2 cellular contexts compared by ENCODE assay signal in the genomic region with DNA sequence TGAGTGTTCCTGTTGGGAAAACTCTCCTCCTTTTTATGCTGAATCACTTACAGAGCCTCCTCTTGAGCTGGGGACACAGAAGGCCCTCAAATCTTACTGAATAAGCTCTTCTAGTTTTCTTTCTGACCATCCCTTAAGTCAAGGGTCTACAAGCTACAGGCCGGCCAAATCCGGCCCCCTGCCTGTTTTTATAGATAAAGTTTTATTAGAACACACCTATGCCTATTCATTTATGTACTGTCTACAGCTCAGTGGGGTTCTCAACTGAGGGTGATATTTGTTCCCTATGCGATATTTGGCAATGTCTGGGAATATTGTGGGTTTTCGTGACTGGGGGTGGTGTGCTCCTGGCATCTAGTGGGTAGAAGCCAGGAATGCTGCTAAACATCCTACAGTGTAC.
TF ChIP-seq lines count a peak whose summit lies in the region.

No MANE protein-coding gene starts in this region.

TF ChIP-seq in GM23338, 12 proteins besides CTCF, POLR2A, EP300 and RAD21 (continued from another document):
- TF ChIP-seq JUNB (IDR thresholded peaks at IDR 0.05; ENCODE audit: unreplicated experiment) (no peak), EZH2 (IDR thresholded peaks at IDR 0.05; ENCODE audit: low read depth, unreplicated experiment) (no peak), POLR2AphosphoS5 (IDR thresholded peaks at IDR 0.05; ENCODE audit: low read depth) (no peak), EZH2phosphoT487 (IDR thresholded peaks at IDR 0.05; ENCODE audit: unreplicated experiment) (no peak), CREB1 (CRISPR knock-in tag; IDR thresholded peaks at IDR 0.05; ENCODE audit: low read depth) (no peak), STAT1 (IDR thresholded peaks at IDR 0.05; ENCODE audit: unreplicated experiment) (no peak), ETS1 (IDR thresholded peaks at IDR 0.05) (no peak), NANOG (IDR thresholded peaks at IDR 0.05; ENCODE audit: borderline replicate concordance) (no peak), ZNF331 (CRISPR knock-in tag; IDR thresholded peaks at IDR 0.05; ENCODE audit: low read depth) (no peak), ZNF114 (CRISPR knock-in tag; IDR thresholded peaks at IDR 0.05) (no peak)
- TF ChIP-seq, protein P1, sequence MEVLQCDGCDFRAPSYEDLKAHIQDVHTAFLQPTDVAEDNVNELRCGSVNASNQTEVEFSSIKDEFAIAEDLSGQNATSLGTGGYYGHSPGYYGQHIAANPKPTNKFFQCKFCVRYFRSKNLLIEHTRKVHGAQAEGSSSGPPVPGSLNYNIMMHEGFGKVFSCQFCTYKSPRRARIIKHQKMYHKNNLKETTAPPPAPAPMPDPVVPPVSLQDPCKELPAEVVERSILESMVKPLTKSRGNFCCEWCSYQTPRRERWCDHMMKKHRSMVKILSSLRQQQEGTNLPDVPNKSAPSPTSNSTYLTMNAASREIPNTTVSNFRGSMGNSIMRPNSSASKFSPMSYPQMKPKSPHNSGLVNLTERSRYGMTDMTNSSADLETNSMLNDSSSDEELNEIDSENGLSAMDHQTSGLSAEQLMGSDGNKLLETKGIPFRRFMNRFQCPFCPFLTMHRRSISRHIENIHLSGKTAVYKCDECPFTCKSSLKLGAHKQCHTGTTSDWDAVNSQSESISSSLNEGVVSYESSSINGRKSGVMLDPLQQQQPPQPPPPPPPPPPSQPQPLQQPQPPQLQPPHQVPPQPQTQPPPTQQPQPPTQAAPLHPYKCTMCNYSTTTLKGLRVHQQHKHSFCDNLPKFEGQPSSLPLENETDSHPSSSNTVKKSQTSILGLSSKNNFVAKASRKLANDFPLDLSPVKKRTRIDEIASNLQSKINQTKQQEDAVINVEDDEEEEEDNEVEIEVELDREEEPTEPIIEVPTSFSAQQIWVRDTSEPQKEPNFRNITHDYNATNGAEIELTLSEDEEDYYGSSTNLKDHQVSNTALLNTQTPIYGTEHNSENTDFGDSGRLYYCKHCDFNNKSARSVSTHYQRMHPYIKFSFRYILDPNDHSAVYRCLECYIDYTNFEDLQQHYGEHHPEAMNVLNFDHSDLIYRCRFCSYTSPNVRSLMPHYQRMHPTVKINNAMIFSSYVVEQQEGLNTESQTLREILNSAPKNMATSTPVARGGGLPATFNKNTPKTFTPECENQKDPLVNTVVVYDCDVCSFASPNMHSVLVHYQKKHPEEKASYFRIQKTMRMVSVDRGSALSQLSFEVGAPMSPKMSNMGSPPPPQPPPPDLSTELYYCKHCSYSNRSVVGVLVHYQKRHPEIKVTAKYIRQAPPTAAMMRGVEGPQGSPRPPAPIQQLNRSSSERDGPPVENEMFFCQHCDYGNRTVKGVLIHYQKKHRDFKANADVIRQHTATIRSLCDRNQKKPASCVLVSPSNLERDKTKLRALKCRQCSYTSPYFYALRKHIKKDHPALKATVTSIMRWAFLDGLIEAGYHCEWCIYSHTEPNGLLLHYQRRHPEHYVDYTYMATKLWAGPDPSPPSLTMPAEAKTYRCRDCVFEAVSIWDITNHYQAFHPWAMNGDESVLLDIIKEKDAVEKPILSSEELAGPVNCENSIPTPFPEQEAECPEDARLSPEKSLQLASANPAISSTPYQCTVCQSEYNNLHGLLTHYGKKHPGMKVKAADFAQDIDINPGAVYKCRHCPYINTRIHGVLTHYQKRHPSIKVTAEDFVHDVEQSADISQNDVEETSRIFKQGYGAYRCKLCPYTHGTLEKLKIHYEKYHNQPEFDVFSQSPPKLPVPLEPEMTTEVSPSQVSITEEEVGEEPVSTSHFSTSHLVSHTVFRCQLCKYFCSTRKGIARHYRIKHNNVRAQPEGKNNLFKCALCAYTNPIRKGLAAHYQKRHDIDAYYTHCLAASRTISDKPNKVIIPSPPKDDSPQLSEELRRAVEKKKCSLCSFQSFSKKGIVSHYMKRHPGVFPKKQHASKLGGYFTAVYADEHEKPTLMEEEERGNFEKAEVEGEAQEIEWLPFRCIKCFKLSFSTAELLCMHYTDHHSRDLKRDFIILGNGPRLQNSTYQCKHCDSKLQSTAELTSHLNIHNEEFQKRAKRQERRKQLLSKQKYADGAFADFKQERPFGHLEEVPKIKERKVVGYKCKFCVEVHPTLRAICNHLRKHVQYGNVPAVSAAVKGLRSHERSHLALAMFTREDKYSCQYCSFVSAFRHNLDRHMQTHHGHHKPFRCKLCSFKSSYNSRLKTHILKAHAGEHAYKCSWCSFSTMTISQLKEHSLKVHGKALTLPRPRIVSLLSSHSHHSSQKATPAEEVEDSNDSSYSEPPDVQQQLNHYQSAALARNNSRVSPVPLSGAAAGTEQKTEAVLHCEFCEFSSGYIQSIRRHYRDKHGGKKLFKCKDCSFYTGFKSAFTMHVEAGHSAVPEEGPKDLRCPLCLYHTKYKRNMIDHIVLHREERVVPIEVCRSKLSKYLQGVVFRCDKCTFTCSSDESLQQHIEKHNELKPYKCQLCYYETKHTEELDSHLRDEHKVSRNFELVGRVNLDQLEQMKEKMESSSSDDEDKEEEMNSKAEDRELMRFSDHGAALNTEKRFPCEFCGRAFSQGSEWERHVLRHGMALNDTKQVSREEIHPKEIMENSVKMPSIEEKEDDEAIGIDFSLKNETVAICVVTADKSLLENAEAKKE (CRISPR knock-in tag; IDR thresholded peaks at IDR 0.05) = no peak

TF ChIP-seq in WTC11, 78 proteins besides CTCF, POLR2A, EP300 and RAD21 (continued from another document):
- TF ChIP-seq ESRRA (CRISPR knock-in tag; IDR thresholded peaks at IDR 0.05; ENCODE audit: borderline replicate concordance) (no peak), ATF1 (CRISPR knock-in tag; IDR thresholded peaks at IDR 0.05) (no peak), ZNF138 (CRISPR knock-in tag; conservative IDR thresholded peaks at IDR 0.05) (no peak), GABPB1 (CRISPR knock-in tag; IDR thresholded peaks at IDR 0.05) (no peak), ATF6 (CRISPR knock-in tag; IDR thresholded peaks at IDR 0.05) (no peak), RORB (CRISPR knock-in tag; IDR thresholded peaks at IDR 0.05) (no peak), NFATC4 (CRISPR knock-in tag; IDR thresholded peaks at IDR 0.05) (no peak), FOXP1 (CRISPR knock-in tag; IDR thresholded peaks at IDR 0.05; ENCODE audit: borderline replicate concordance) (no peak), IRF1 (CRISPR knock-in tag; IDR thresholded peaks at IDR 0.05) (no peak)
- TF ChIP-seq, protein P2, sequence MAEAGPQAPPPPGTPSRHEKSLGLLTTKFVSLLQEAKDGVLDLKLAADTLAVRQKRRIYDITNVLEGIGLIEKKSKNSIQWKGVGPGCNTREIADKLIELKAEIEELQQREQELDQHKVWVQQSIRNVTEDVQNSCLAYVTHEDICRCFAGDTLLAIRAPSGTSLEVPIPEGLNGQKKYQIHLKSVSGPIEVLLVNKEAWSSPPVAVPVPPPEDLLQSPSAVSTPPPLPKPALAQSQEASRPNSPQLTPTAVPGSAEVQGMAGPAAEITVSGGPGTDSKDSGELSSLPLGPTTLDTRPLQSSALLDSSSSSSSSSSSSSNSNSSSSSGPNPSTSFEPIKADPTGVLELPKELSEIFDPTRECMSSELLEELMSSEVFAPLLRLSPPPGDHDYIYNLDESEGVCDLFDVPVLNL (CRISPR knock-in tag; IDR thresholded peaks at IDR 0.05; ENCODE audit: borderline replicate concordance, low read depth) = no peak
TF ChIP-seq in WTC11: peak in this region for 0.
